Comparison of ENCODE assay signal across 9 cellular contexts in genomic region chr7:105439174-105439893, GRCh38. TPM values are rescaled to one million over a fixed set of nuclear protein-coding genes. Genes with fewer than 3 reads are reported as not detected.
DNase-seq lines count a peak whose midpoint lies in the region; ATAC-seq and TF ChIP-seq lines count a peak whose summit lies in the region.
"Had no signal": no experiment of that assay in that cellular context is flagged by ENCODE, and none has a peak within 500 bp of the region (broad histone marks: within the 10 kb centered on the region; RNA-seq: fewer than 3 reads in every experiment).

No MANE protein-coding gene starts in this region.

- H2BK15ac ChIP-seq in mesendoderm (replicated peaks; ENCODE audit: low read depth) = no peak overlapping the region

- H2AK5ac ChIP-seq in mesendoderm (ENCODE audit: low read length) = no peak overlapping the region

- H2BK120ac ChIP-seq in mesendoderm (ENCODE audit: low read depth, low read length) = no peak overlapping the region

- H4K5ac ChIP-seq in mesendoderm (ENCODE audit: low read length) = no peak overlapping the region

- H3K27me3 ChIP-seq in mesendoderm (ENCODE audit: insufficient read depth, low read length, poor library complexity) = no peaks in the 10 kb centered on the region
- no peaks in the 10 kb centered on the region for H3K27me3 ChIP-seq in gastrocnemius medialis
- H3K27me3 ChIP-seq in vagina = no peaks in the 10 kb centered on the region

- peak overlapping the region; percentile 56 for H4K8ac ChIP-seq in mesendoderm (ENCODE audit: low read depth, low read length)

- H3K79me2 ChIP-seq in mesendoderm (ENCODE audit: control insufficient read depth, insufficient read depth, low read length) = no peaks in the 10 kb centered on the region

- H3K18ac ChIP-seq in mesendoderm (ENCODE audit: low read length) = no peak overlapping the region

- H3K27ac ChIP-seq in mesendoderm (ENCODE audit: low read depth, low read length) (no peak overlapping the region), gastrocnemius medialis (no peak overlapping the region), vagina (no peak overlapping the region)

- H3K36me3 ChIP-seq in mesendoderm (ENCODE audit: control insufficient read depth, insufficient read depth, low read length) (no peaks in the 10 kb centered on the region), gastrocnemius medialis (no peaks in the 10 kb centered on the region), vagina (no peaks in the 10 kb centered on the region)

- H3K4me1 ChIP-seq in mesendoderm (ENCODE audit: control insufficient read depth, low read depth, low read length) (no peaks in the 10 kb centered on the region), gastrocnemius medialis (no peaks in the 10 kb centered on the region), vagina (peaks cover 8% of the 10 kb centered on the region)

- H3K56ac ChIP-seq in mesendoderm (ENCODE audit: low read length) = no peak overlapping the region

- no peak overlapping the region for H3K4ac ChIP-seq in mesendoderm (ENCODE audit: low read depth, low read length)

- H3K79me1 ChIP-seq in mesendoderm (ENCODE audit: low read length) = no peaks in the 10 kb centered on the region

- TF ChIP-seq CTCF in astrocyte of the spinal cord (IDR thresholded peaks at IDR 0.05; ENCODE audit: low read depth, low read length) = no peak
- no peak for TF ChIP-seq CTCF in gastrocnemius medialis (IDR thresholded peaks at IDR 0.05 in 4 of 5, conservative IDR thresholded peaks at IDR 0.05 in 1 of 5)
- TF ChIP-seq CTCF in vagina (IDR thresholded peaks at IDR 0.05) = no peak

- no peak overlapping the region for H3K9ac ChIP-seq in mesendoderm (ENCODE audit: low read length)

- no peaks in the 10 kb centered on the region for H3K9me3 ChIP-seq in gastrocnemius medialis
- H3K9me3 ChIP-seq in vagina = no peaks in the 10 kb centered on the region

- H3K4me2 ChIP-seq in mesendoderm (ENCODE audit: low read length) = no peak overlapping the region

- WGBS in mesendoderm (ENCODE audit: extremely low coverage, insufficient coverage, low lambda C conversion rate) = no CpG with 5 or more reads among the region's 9 CpGs

- H3K4me3 ChIP-seq in astrocyte of the spinal cord (ENCODE audit: low read depth, low read length) = no peak overlapping the region
- no peak overlapping the region for H3K4me3 ChIP-seq in mesendoderm (ENCODE audit: low read length)
- no peak overlapping the region for H3K4me3 ChIP-seq in gastrocnemius medialis
- no peak overlapping the region for H3K4me3 ChIP-seq in vagina

- H3K23ac ChIP-seq in mesendoderm (ENCODE audit: low read length) = no peak overlapping the region

- peak; percentile 6 for DNase-seq in CD1c-positive myeloid dendritic cell (ENCODE audit: extremely low spot score)
- peak; percentile 64 for DNase-seq in LoVo (ENCODE audit: low spot score)
- peak; percentile 65 for DNase-seq in astrocyte of the spinal cord (ENCODE audit: low read depth, low spot score)
- peak; percentile 64 for DNase-seq in mesendoderm
- DNase-seq in activated naive CD4-positive, alpha-beta T cell treated with anti-CD3 and anti-CD28 coated beads, Interleukin-2, amount 50 U/mL, for 16 hours = no peak
- DNase-seq in OCI-M1 (lab: John Stamatoyannopoulos, UW) = no peak
- no peak for DNase-seq in gastrocnemius medialis
- DNase-seq in vagina (ENCODE audit: extremely low spot score in 2 of 2) = no peak
- DNase-seq: head of caudate nucleus had no signal

- intact Hi-C loops in gastrocnemius medialis (cut with DNase I; ENCODE audit: low total_unique reads) (no loop called here), vagina (cut with DNase I) (no loop called here)

- no peak for TF ChIP-seq POLR2A in gastrocnemius medialis (IDR thresholded peaks at IDR 0.05)
- TF ChIP-seq POLR2A in vagina (IDR thresholded peaks at IDR 0.05) = no peak

- in situ Hi-C loops in astrocyte of the spinal cord (cut with HindIII; ENCODE audit: low sequenced_read_pairs) = no loop called here
- in situ Hi-C loops in gastrocnemius medialis (cut with MboI; ENCODE audit: low sequenced_read_pairs in 4 of 4) = no loop called here

- no peak overlapping the region for H2BK5ac ChIP-seq in mesendoderm (ENCODE audit: low read length)

- ATAC-seq in gastrocnemius medialis = no peak

RNA-seq across cellular contexts. Expression of gene SRPK2, which starts 50.6 kb away (rescaled TPM):
- polyA plus RNA-seq in mesendoderm (2013, experiment 1 of 2) = 29.8 TPM
- 30.6 TPM for polyA plus RNA-seq in mesendoderm (2013, experiment 2 of 2)
- 10 to 100 TPM; 18.1 to 49.0 (median 21.3) TPM for total RNA-seq in gastrocnemius medialis
- 47.1 TPM for total RNA-seq in vagina

Comparison
In these comparisons a context has a peak if more than half of its experiments do, and no peak if none do; other contexts are left out.
1. DNase-seq: peak in CD1c-positive myeloid dendritic cell (single experiment), LoVo (single experiment), astrocyte of the spinal cord (single experiment) and mesendoderm (single experiment); none in activated naive CD4-positive, alpha-beta T cell treated with anti-CD3 and anti-CD28 coated beads, Interleukin-2, amount 50 U/mL, for 16 hours (single experiment), OCI-M1 (single experiment), gastrocnemius medialis (0 of 2) and vagina (0 of 2).